ENCODE assay signal across 1 cellular context in the genomic region with DNA sequence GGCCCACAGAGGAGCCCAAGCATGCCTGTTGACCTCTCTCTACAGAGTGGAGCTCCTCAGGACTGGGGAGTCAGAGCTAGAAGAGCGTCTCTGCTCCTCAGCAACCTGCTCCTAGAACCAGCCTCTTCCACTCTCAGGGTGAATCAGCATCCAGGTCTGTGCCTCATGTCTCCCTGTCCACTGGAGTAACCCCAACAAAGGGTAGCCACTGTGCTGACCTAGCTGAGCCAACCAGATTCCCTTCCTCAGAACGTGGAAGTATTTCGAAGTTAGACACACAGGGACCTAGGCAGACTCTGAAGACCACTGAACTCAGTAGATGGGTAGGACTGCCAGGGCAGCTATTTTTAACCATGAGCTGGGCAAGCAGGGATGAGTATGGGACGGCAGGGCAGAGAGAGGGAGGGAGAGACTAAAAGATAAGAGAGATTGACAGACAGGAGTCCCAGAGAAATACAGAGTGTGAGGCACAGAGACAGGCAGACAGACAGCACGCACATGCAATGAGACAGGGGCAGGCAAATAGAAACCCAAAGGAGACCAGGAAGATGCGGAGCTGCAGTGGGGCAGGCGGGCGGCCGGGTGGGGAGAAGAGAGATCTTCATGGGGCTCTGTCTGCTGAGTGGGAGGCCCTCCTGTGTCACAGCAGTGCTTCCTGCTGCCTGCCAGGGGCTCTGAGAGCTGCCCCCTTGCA.
A peak's percentile ranks its signal among the peaks of the same experiment; 100 is the strongest.
TF ChIP-seq lines count a peak whose summit lies in the region.

No MANE protein-coding gene starts in this region.

TF ChIP-seq in K562, 482 proteins besides CTCF, POLR2A, EP300 and RAD21 (continued from another document and continues in another):
- TF ChIP-seq DEAF1 (CRISPR knock-in tag; IDR thresholded peaks at IDR 0.05) = no peak
- TF ChIP-seq, protein P1, sequence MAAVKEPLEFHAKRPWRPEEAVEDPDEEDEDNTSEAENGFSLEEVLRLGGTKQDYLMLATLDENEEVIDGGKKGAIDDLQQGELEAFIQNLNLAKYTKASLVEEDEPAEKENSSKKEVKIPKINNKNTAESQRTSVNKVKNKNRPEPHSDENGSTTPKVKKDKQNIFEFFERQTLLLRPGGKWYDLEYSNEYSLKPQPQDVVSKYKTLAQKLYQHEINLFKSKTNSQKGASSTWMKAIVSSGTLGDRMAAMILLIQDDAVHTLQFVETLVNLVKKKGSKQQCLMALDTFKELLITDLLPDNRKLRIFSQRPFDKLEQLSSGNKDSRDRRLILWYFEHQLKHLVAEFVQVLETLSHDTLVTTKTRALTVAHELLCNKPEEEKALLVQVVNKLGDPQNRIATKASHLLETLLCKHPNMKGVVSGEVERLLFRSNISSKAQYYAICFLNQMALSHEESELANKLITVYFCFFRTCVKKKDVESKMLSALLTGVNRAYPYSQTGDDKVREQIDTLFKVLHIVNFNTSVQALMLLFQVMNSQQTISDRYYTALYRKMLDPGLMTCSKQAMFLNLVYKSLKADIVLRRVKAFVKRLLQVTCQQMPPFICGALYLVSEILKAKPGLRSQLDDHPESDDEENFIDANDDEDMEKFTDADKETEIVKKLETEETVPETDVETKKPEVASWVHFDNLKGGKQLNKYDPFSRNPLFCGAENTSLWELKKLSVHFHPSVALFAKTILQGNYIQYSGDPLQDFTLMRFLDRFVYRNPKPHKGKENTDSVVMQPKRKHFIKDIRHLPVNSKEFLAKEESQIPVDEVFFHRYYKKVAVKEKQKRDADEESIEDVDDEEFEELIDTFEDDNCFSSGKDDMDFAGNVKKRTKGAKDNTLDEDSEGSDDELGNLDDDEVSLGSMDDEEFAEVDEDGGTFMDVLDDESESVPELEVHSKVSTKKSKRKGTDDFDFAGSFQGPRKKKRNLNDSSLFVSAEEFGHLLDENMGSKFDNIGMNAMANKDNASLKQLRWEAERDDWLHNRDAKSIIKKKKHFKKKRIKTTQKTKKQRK (IDR thresholded peaks at IDR 0.05; ENCODE audit: borderline replicate concordance, low read depth, low read length) = no peak
- TF ChIP-seq TAL1 (IDR thresholded peaks at IDR 0.05) = peak; percentile 4; the same call in 1 of the 2 replicates
- TF ChIP-seq DACH1 (IDR thresholded peaks at IDR 0.05; ENCODE audit: partially characterized antibody) = no peak
- TF ChIP-seq, protein P2, sequence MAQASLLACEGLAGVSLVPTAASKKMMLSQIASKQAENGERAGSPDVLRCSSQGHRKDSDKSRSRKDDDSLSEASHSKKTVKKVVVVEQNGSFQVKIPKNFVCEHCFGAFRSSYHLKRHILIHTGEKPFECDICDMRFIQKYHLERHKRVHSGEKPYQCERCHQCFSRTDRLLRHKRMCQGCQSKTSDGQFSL (CRISPR knock-in tag; IDR thresholded peaks at IDR 0.05) = no peak
- TF ChIP-seq, protein P2 (tag; IDR thresholded peaks at IDR 0.05) = no peak
- no peak for TF ChIP-seq ZZZ3 (IDR thresholded peaks at IDR 0.05)
- TF ChIP-seq RREB1 (CRISPR knock-in tag; IDR thresholded peaks at IDR 0.05) = no peak
- TF ChIP-seq FOXK1 (CRISPR knock-in tag; IDR thresholded peaks at IDR 0.05; ENCODE audit: borderline replicate concordance) = no peak
- TF ChIP-seq THRA (IDR thresholded peaks at IDR 0.05) = no peak
- TF ChIP-seq ZSCAN29 (IDR thresholded peaks at IDR 0.05) = no peak
- no peak for TF ChIP-seq PHTF2 (CRISPR knock-in tag; IDR thresholded peaks at IDR 0.05)
- peak; percentile 72; the same call in 1 of the 2 replicates for TF ChIP-seq MEF2A (IDR thresholded peaks at IDR 0.05; ENCODE audit: control insufficient read depth, low read depth, low read length)
- no peak for TF ChIP-seq ZC3H8 (IDR thresholded peaks at IDR 0.05)
- TF ChIP-seq ZBTB12 (CRISPR knock-in tag; IDR thresholded peaks at IDR 0.05) = no peak
- no peak for TF ChIP-seq ELK3 (CRISPR knock-in tag; IDR thresholded peaks at IDR 0.05)
- TF ChIP-seq LCOR (CRISPR knock-in tag; IDR thresholded peaks at IDR 0.05) = no peak
- no peak for TF ChIP-seq MCM3 (IDR thresholded peaks at IDR 0.05)
- TF ChIP-seq SMAD1 (IDR thresholded peaks at IDR 0.05; ENCODE audit: low read depth, low read length, partially characterized antibody) = no peak
- TF ChIP-seq LARP7 (IDR thresholded peaks at IDR 0.05) = no peak
- TF ChIP-seq ZNF699 (CRISPR knock-in tag; IDR thresholded peaks at IDR 0.05; ENCODE audit: insufficient replicate concordance) = no peak
- TF ChIP-seq ZKSCAN3 (CRISPR knock-in tag; IDR thresholded peaks at IDR 0.05) = no peak
- no peak for TF ChIP-seq TEAD2 (tag; IDR thresholded peaks at IDR 0.05)
- no peak for TF ChIP-seq SMC3 (conservative IDR thresholded peaks at IDR 0.05; ENCODE audit: insufficient read depth, low read depth, low read length)
- no peak for TF ChIP-seq FOXJ3 (CRISPR knock-in tag; IDR thresholded peaks at IDR 0.05)
- no peak for TF ChIP-seq POLR2B (IDR thresholded peaks at IDR 0.05; ENCODE audit: low read depth, partially characterized antibody)
- TF ChIP-seq ZFX (CRISPR knock-in tag; IDR thresholded peaks at IDR 0.05) = no peak
- TF ChIP-seq ZNF780A (CRISPR knock-in tag; IDR thresholded peaks at IDR 0.05) = no peak
- TF ChIP-seq SOX6 (IDR thresholded peaks at IDR 0.05) = no peak
- TF ChIP-seq TAF15 (IDR thresholded peaks at IDR 0.05; ENCODE audit: low read depth, low read length) = no peak
- no peak for TF ChIP-seq PRPF4 (IDR thresholded peaks at IDR 0.05; ENCODE audit: insufficient read depth, low read depth, low read length, poor library complexity, severe bottlenecking)
- TF ChIP-seq RBFOX2 (IDR thresholded peaks at IDR 0.05; ENCODE audit: low read depth, low read length) = 0 out of 2 replicates have a peak, but pooled peaks have one; percentile 41
- no peak for TF ChIP-seq CCNT2 (IDR thresholded peaks at IDR 0.05; ENCODE audit: borderline replicate concordance, extremely low read depth, insufficient read length, low read depth, low read length)
- no peak for TF ChIP-seq ZNF436 (CRISPR knock-in tag; IDR thresholded peaks at IDR 0.05)
- TF ChIP-seq RCOR1 (IDR thresholded peaks at IDR 0.05; ENCODE audit: borderline replicate concordance in 1 of 2, low read depth in 2 of 2, low read length in 2 of 2) = 0 out of 4 replicates have a peak, but pooled peaks of 1 of the 2 experiments have one; percentile 2
- TF ChIP-seq ESRRB (CRISPR knock-in tag; IDR thresholded peaks at IDR 0.05; ENCODE audit: borderline replicate concordance) = no peak
- TF ChIP-seq PATZ1 (CRISPR knock-in tag; IDR thresholded peaks at IDR 0.05; ENCODE audit: borderline replicate concordance) = no peak
- TF ChIP-seq TCF7 (IDR thresholded peaks at IDR 0.05; ENCODE audit: borderline replicate concordance) = no peak
